8 cellular contexts compared by ENCODE assay signal in genomic region chr14:52551205-52551604, GRCh38. TPM values are rescaled to one million over a fixed set of nuclear protein-coding genes. Genes with fewer than 3 reads are reported as not detected.
DNase-seq lines count a peak whose midpoint lies in the region; ATAC-seq and TF ChIP-seq lines count a peak whose summit lies in the region.
"Had no signal": no experiment of that assay in that cellular context is flagged by ENCODE, and none has a peak within 500 bp of the region (broad histone marks: within the 10 kb centered on the region; RNA-seq: fewer than 3 reads in every experiment).

No MANE protein-coding gene starts in this region.

- peak overlapping the region; percentile 97 for H2AFZ ChIP-seq in smooth muscle cell (ENCODE audit: low read depth)

- 57% methylated on average over 6 of the region's 6 CpGs for WGBS in smooth muscle cell (ENCODE audit: low lambda C conversion rate)

- H3K4me1 Mint-ChIP-seq in T-helper 17 cell (peaks cover 16% of the 10 kb centered on the region), glutamatergic neuron (ENCODE audit: low read depth, unreplicated experiment) (peaks cover 4% of the 10 kb centered on the region)

- H3K4me3 ChIP-seq in HEK293 (ENCODE audit: low read depth, low read length) (peak overlapping the region; percentile 87), smooth muscle cell (peak overlapping the region; percentile 73)

- no peaks in the 10 kb centered on the region for H3K27me3 ChIP-seq in smooth muscle cell (ENCODE audit: low read depth)

- peaks cover 8% of the 10 kb centered on the region for H3K9me3 Mint-ChIP-seq in glutamatergic neuron (ENCODE audit: unreplicated experiment)

- H3K9ac ChIP-seq in smooth muscle cell (ENCODE audit: low read depth), result no peak overlapping the region

- no peaks in the 10 kb centered on the region for H3K36me3 Mint-ChIP-seq in T-helper 17 cell (ENCODE audit: low read depth)
- H3K36me3 Mint-ChIP-seq in glutamatergic neuron (ENCODE audit: unreplicated experiment), result no peaks in the 10 kb centered on the region

- H3F3A ChIP-seq in smooth muscle cell (ENCODE audit: low read depth), result no peaks in the 10 kb centered on the region

- no peaks in the 10 kb centered on the region for H3K79me2 ChIP-seq in smooth muscle cell (ENCODE audit: low read depth)

- H3K36me3 ChIP-seq in HEK293 (ENCODE audit: control insufficient read depth in 2 of 2, insufficient read depth in 1 of 2, low read length in 2 of 2) (no peaks in the 10 kb centered on the region), smooth muscle cell (ENCODE audit: low read depth) (no peaks in the 10 kb centered on the region)

- no peak for ATAC-seq in T-helper 17 cell
- ATAC-seq in esophagus mucosa, result no peak

- TF ChIP-seq CTCF in HEK293 (tag by site-specific recombination; IDR thresholded peaks at IDR 0.05), result no peak
- no peak for TF ChIP-seq CTCF in glutamatergic neuron (IDR thresholded peaks at IDR 0.05; ENCODE audit: partially characterized antibody, unreplicated experiment)
- no peak for TF ChIP-seq CTCF in smooth muscle cell (IDR thresholded peaks at IDR 0.05; ENCODE audit: borderline replicate concordance, insufficient read depth, poor library complexity, severe bottlenecking)

- CTCF ChIA-PET in HEK293 (lab: Yijun Ruan, JAX), result interaction anchor here (0.6 kb wide), 1 partner anchor 29 kb away, joined by 4 read pairs; no protein-coding TSS in a partner anchor

- H3K4me2 ChIP-seq in smooth muscle cell, result peak overlapping the region; percentile 93

- DNase-seq in T-helper 17 cell (no peak), glutamatergic neuron (no peak), smooth muscle cell (lab: John Stamatoyannopoulos, UW; ENCODE audit: unreplicated experiment) (no peak), NCI-H1092 treated with DMSO at 0.1 percent for 48 hours (lab: John Stamatoyannopoulos, UW) (no peak), ecto neural progenitor cell (ENCODE audit: low spot score) (no peak)
- DNase-seq: cerebellar nuclear complex had no signal

- no peaks in the 10 kb centered on the region for H4K20me1 ChIP-seq in smooth muscle cell (ENCODE audit: low read depth)

- H3K27me3 Mint-ChIP-seq in T-helper 17 cell, result no peaks in the 10 kb centered on the region
- H3K27me3 Mint-ChIP-seq in glutamatergic neuron (ENCODE audit: unreplicated experiment), result peaks cover 10% of the 10 kb centered on the region

- H3K4me1 ChIP-seq in HEK293 (ENCODE audit: control insufficient read depth, insufficient read depth, low read length), result peaks cover 9% of the 10 kb centered on the region
- H3K4me1 ChIP-seq in smooth muscle cell (ENCODE audit: low read depth), result no peaks in the 10 kb centered on the region

- H3K27ac ChIP-seq in HEK293 (ENCODE audit: extremely low read depth, low read depth, low read length) (peak overlapping the region; percentile 90; the same call in 1 of the 2 replicates), smooth muscle cell (ENCODE audit: low read depth) (no peak overlapping the region)

- H3K9me3 ChIP-seq in HEK293 (ENCODE audit: control insufficient read depth, insufficient read depth, low read depth, low read length) (no peaks in the 10 kb centered on the region), T-helper 17 cell (ENCODE audit: control insufficient read depth, low read length, poor library complexity, severe bottlenecking) (no peaks in the 10 kb centered on the region), smooth muscle cell (replicated peaks; ENCODE audit: low read depth) (no peaks in the 10 kb centered on the region)

- H3K4me3 Mint-ChIP-seq in T-helper 17 cell (peak overlapping the region; percentile 99), glutamatergic neuron (ENCODE audit: unreplicated experiment) (peak overlapping the region; percentile 95)

- H3K27ac Mint-ChIP-seq in T-helper 17 cell (peak overlapping the region; percentile 98), glutamatergic neuron (ENCODE audit: unreplicated experiment) (peak overlapping the region; percentile 94)

- POLR2A ChIA-PET in HEK293 (lab: Yijun Ruan, JAX), result interaction anchor here (0.7 to 1.9 kb wide), 5 partner anchors 8 to 806 kb away, joined by 3 to 10 read pairs (median 5); partner anchors contain the start of gene FERMT2

TF ChIP-seq in HEK293, 187 proteins besides CTCF, POLR2A, EP300 and RAD21:
- TF ChIP-seq ZNF626 (tag by site-specific recombination; IDR thresholded peaks at IDR 0.05) (no peak), ZNF335 (tag by site-specific recombination; conservative IDR thresholded peaks at IDR 0.05) (peak; percentile 75), ZNF121 (tag by site-specific recombination; IDR thresholded peaks at IDR 0.05) (peak; percentile 34; the same call in 1 of the 2 replicates), ZNF362 (tag by site-specific recombination; IDR thresholded peaks at IDR 0.05) (peak; percentile 74), ZNF549 (tag by site-specific recombination; IDR thresholded peaks at IDR 0.05) (no peak), ZBTB8A (tag by site-specific recombination; IDR thresholded peaks at IDR 0.05) (no peak)

RNA-seq across cellular contexts. Expression of gene TXNDC16, which starts 1.1 kb away (rescaled TPM):
- total RNA-seq in T-helper 17 cell (10 to 100 TPM in 1 of 2 donors, 1 to 10 TPM in 1; 9.4 to 13.7 TPM), glutamatergic neuron (ENCODE audit: unreplicated experiment) (17.5 TPM), smooth muscle cell (5.6 and 5.9 TPM in 2 replicates), esophagus mucosa (3.5 TPM)
- 1.8 and 2.8 TPM in 2 replicates for polyA plus RNA-seq in smooth muscle cell

RNA-seq across cellular contexts. Expression of gene GPR137C, which starts 1.4 kb away (rescaled TPM):
- total RNA-seq in T-helper 17 cell (under 1 TPM; 0.37 to 0.70 TPM), glutamatergic neuron (ENCODE audit: unreplicated experiment) (19.5 TPM), smooth muscle cell (3.8 and 4.4 TPM in 2 replicates), esophagus mucosa (0.16 TPM)
- 1.0 and 1.4 TPM in 2 replicates for polyA plus RNA-seq in smooth muscle cell
